ENCODE assay signal across 15 cellular contexts in the genomic region with DNA sequence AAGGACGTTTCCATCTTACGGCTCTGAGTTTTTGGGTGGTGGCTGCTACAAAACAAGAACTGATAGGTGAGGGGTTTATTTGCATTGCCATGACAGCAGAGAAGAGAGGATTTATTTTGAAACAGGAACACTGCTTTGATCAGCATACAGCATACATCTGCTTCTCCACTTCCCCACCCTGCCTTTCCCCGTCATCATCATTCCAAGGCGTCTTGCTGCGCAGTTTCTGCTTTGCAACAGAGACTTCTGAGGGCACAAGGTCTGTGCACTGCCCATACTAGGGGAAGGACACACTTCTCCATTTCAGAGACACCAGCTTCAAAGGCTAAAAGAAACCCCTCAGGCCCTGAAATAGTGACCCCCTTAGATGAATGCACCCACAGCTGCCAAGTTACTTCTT. TPM values are rescaled to one million over a fixed set of nuclear protein-coding genes. Genes with fewer than 3 reads are reported as not detected.
"Had no signal": no experiment of that assay in that cellular context is flagged by ENCODE, and none has a peak within 500 bp of the region (broad histone marks: within the 10 kb centered on the region; RNA-seq: fewer than 3 reads in every experiment).

No MANE protein-coding gene starts in this region.

- H3K4me1 ChIP-seq: ascending aorta, foreskin keratinocyte, prostate gland, SJSA1 had no signal

- H3K27me3 ChIP-seq: ascending aorta, foreskin keratinocyte, SJSA1 had no signal

- FAIRE-seq: bronchial epithelial cell, keratinocyte had no signal

- H3K36me3 ChIP-seq: ascending aorta, prostate gland, SJSA1, thoracic aorta had no signal

- ATAC-seq: foreskin keratinocyte, natural killer cell had no signal

- H3K9me3 ChIP-seq: ascending aorta, prostate gland, SJSA1, thoracic aorta had no signal

- H3K4me3 ChIP-seq: ascending aorta, prostate gland, SJSA1, thoracic aorta had no signal

- DNase-seq: activated CD4-positive, alpha-beta memory T cell treated with anti-CD3 and anti-CD28 coated beads for 36 hours; activated CD4-positive, alpha-beta T cell treated with anti-CD3 and anti-CD28 coated beads for 1 hour; activated gamma-delta T cell; activated T-cell treated with anti-CD3 and anti-CD28 coated beads, Interleukin-2, amount 50 U/mL, for 48 hours; foreskin keratinocyte; midbrain; natural killer cell; stimulated activated CD4-positive, alpha-beta T cell treated with anti-CD3 and anti-CD28 coated beads, Interleukin-4, amount 100 ng/mL, for 1 hour; SW 1271 had no signal

- H3K27ac ChIP-seq: foreskin keratinocyte, prostate gland, SJSA1 had no signal

RNA-seq across cellular contexts. Expression of gene STARD8, which starts 19.1 kb away (rescaled TPM):
- total RNA-seq: bronchial epithelial cell had no signal
